ENCODE assay signal across 26 cellular contexts in the genomic region with DNA sequence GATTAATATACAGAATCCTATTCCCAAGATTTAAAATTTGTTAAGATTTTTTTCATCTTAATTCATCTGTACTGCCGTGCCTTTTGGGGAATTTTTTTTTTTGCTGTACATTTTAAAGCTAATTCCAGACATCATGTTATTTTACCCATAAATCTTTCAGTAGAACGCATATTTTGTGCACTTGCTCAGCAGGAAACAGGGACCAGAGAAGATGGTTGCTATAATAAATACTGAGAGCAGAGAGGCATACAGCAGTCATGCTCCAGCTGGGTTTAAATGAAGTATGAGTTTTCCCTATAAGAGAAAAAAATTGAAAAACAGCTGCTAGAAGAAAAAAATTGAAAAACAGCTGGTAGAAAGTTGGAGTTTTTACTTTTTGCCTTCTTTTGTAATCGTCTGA.
"Had no signal": no experiment of that assay in that cellular context is flagged by ENCODE, and none has a peak within 500 bp of the region (broad histone marks: within the 10 kb centered on the region; RNA-seq: fewer than 3 reads in every experiment).

No MANE protein-coding gene starts in this region.

- DNase-seq: activated CD4-positive, alpha-beta memory T cell treated with anti-CD3 and anti-CD28 coated beads for 36 hours; activated CD4-positive, alpha-beta T cell treated with anti-CD3 and anti-CD28 coated beads, Interleukin-2, amount 10 ng/mL, durations not matched to agents 7 days and 5 days; activated CD4-positive, CD25-positive, alpha-beta regulatory T cell; activated CD8-positive, alpha-beta memory T cell treated with anti-CD3 and anti-CD28 coated beads for 24 hours; activated effector memory CD4-positive, alpha-beta T cell treated with anti-CD3 and anti-CD28 coated beads, Interleukin-2, amount 50 U/mL, for 16 hours; activated naive CD4-positive, alpha-beta T cell treated with Interleukin-2 at 50 U/mL for 16 hours; activated T-cell treated with anti-CD3 and anti-CD28 coated beads, Interleukin-2, amount 50 U/mL, for 4 hours; amygdala; brain microvascular endothelial cell; NCI-H1092; NCI-H1417; NCI-H1930; NCI-H2107; NCI-H2171 treated with DMSO at 0.1 percent for 48 hours; NCI-H226; NCI-H526; NCI-H82; NK-92 treated with Interleukin-12 subunit alpha and Interleukin-12 subunit beta, amount 100 ng/mL, for 24 hours; OCI-M1; RPMI8226; T-cell had no signal

- H3K27ac ChIP-seq: brain microvascular endothelial cell, cardiac muscle cell, SK-N-MC, VCaP had no signal

- H3K36me3 ChIP-seq: brain microvascular endothelial cell, cardiac muscle cell had no signal

- H3K4me3 ChIP-seq: cardiac muscle cell, SK-N-MC had no signal

- H3K27me3 ChIP-seq: brain microvascular endothelial cell, cardiac muscle cell had no signal

- ATAC-seq: activated T-cell treated with anti-CD3 and anti-CD28 coated beads, Interleukin-2, amount 50 U/mL, for 4 hours; Panc1; Right ventricle myocardium inferior; T-cell had no signal
